In the genomic region with DNA sequence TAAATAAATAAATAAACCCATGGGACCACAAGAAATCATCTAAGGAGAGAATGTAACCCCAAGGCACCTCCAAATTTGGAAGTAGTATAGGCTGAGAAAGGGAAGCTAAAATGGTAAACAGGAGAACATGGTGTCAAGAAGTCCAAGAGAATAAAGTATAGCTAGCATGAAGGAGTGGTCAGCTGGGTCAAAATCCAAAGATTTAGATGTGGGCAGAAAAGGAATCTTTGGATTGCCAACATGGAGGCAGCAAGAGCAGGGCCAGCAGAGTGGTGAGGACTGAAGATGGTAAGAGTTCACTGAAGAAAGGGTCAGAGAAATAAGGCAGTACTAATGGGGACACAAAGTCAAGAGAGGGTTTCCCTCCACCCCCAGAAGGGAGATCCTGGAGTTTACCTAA, we compare ENCODE assay signal across 27 cellular contexts. TPM values are rescaled to one million over a fixed set of nuclear protein-coding genes. Genes with fewer than 3 reads are reported as not detected.
"Had no signal": no experiment of that assay in that cellular context is flagged by ENCODE, and none has a peak within 500 bp of the region (broad histone marks: within the 10 kb centered on the region; RNA-seq: fewer than 3 reads in every experiment).

No MANE protein-coding gene starts in this region.

- H3K9me3 Mint-ChIP-seq: activated CD4-positive, alpha-beta memory T cell treated with anti-CD3 and anti-CD28 coated beads for 36 hours; activated naive CD4-positive, alpha-beta T cell treated with anti-CD3 and anti-CD28 coated beads, Interleukin-2, amount 50 U/mL, for 24 hours had no signal

- H3K36me3 ChIP-seq: MG63 had no signal

- H3K27ac Mint-ChIP-seq: activated CD4-positive, alpha-beta memory T cell treated with anti-CD3 and anti-CD28 coated beads for 36 hours; activated CD4-positive, alpha-beta T cell treated with anti-CD3 and anti-CD28 coated beads, Interleukin-2, amount 10 ng/mL, durations not matched to agents 7 days and 5 days; activated naive CD4-positive, alpha-beta T cell treated with anti-CD3 and anti-CD28 coated beads, Interleukin-2, amount 50 U/mL, for 24 hours had no signal

- H3K27me3 ChIP-seq: MG63 had no signal

- H3K4me3 Mint-ChIP-seq: activated CD4-positive, alpha-beta memory T cell treated with anti-CD3 and anti-CD28 coated beads for 36 hours; activated CD4-positive, alpha-beta T cell treated with anti-CD3 and anti-CD28 coated beads, Interleukin-2, amount 10 ng/mL, durations not matched to agents 7 days and 5 days; activated naive CD4-positive, alpha-beta T cell treated with anti-CD3 and anti-CD28 coated beads, Interleukin-2, amount 50 U/mL, for 24 hours; T-helper 17 cell had no signal

- H3K4me3 ChIP-seq: MG63 had no signal

- DNase-seq: activated CD4-positive, alpha-beta memory T cell treated with anti-CD3 and anti-CD28 coated beads for 36 hours; activated CD4-positive, alpha-beta T cell treated with anti-CD3 and anti-CD28 coated beads, Interleukin-2, amount 10 ng/mL, durations not matched to agents 7 days and 5 days; activated CD4-positive, CD25-positive, alpha-beta regulatory T cell; activated CD8-positive, alpha-beta memory T cell treated with anti-CD3 and anti-CD28 coated beads, Interleukin-2, amount 50 U/mL, for 48 hours; activated effector memory CD4-positive, alpha-beta T cell treated with Interleukin-2 at 50 U/mL for 16 hours; activated naive CD4-positive, alpha-beta T cell; activated T-cell treated with anti-CD3 and anti-CD28 coated beads, Interleukin-2, amount 50 U/mL, for 1 hour; amygdala; caudate nucleus; MG63; MV-4-11; NCI-H1092 treated with DMSO at 0.1 percent for 48 hours; NCI-H1417 treated with DMSO at 0.1 percent for 48 hours; NCI-H1694; NCI-H2029; NCI-H2107; NCI-H2171 treated with DMSO at 0.1 percent for 48 hours; NCI-H226; NCI-H526 treated with DMSO at 0.1 percent for 48 hours; NCI-H82; SIG-M5; T-helper 17 cell; T-helper 9 cell had no signal

- H3K9me3 ChIP-seq: MG63 had no signal

- H3K36me3 Mint-ChIP-seq: activated CD4-positive, alpha-beta memory T cell treated with anti-CD3 and anti-CD28 coated beads for 36 hours; activated naive CD4-positive, alpha-beta T cell treated with anti-CD3 and anti-CD28 coated beads, Interleukin-2, amount 50 U/mL, for 24 hours had no signal

- ATAC-seq: T-helper 17 cell had no signal

RNA-seq across cellular contexts. Expression of gene TSSK1B, which starts 53.0 kb away (rescaled TPM):
- total RNA-seq: activated CD4-positive, alpha-beta memory T cell treated with anti-CD3 and anti-CD28 coated beads for 36 hours; activated CD4-positive, alpha-beta T cell treated with anti-CD3 and anti-CD28 coated beads, Interleukin-2, amount 10 ng/mL, durations not matched to agents 7 days and 5 days; NCI-H460; OCI-LY7; RPMI7951; T-helper 17 cell had no signal
